Comparison of ENCODE assay signal across 23 cellular contexts in the genomic region with DNA sequence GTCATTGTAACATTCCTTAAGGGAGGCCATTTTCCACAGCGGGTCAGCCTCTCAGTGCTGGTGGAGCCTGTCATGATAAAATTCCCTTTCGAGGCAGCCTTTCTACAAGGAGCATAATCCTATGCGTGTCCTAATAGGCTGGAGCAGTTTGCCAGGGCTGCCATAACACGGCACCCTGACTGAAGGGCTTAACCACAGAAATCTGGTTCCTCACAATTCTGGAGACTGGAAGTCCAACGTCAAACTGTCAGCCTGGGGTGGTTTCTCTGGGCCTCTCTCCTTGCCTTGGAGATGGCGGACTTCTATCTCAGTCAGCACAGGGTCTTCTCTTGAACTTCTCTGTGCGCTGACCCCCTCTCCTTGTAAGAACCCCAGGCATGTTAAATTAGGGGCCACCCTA. TPM values are rescaled to one million over a fixed set of nuclear protein-coding genes. Genes with fewer than 3 reads are reported as not detected.
DNase-seq lines count a peak whose midpoint lies in the region; ATAC-seq and TF ChIP-seq lines count a peak whose summit lies in the region.
"Had no signal": no experiment of that assay in that cellular context is flagged by ENCODE, and none has a peak within 500 bp of the region (broad histone marks: within the 10 kb centered on the region; RNA-seq: fewer than 3 reads in every experiment).

No MANE protein-coding gene starts in this region.

- DNase-seq in Right ventricle myocardium inferior (ENCODE audit: missing footprints) (peak; percentile 33), heart left ventricle (no peak), left lobe of liver (ENCODE audit: low spot score) (peak; percentile 11), posterior vena cava (ENCODE audit: low spot score) (peak; percentile 59), NCI-H1930 (lab: John Stamatoyannopoulos, UW) (no peak)
- DNase-seq in stimulated activated CD4-positive, alpha-beta T cell treated with anti-CD3 and anti-CD28 coated beads, Interleukin-2, amount 100 ng/mL, for 48 hours = no peak
- DNase-seq: ACHN; BE2C; C1 segment of cervical spinal cord; CD4-positive, CD25-positive, alpha-beta regulatory T cell; CD8-positive, alpha-beta memory T cell; COR-L47; DMS 273 treated with DMSO at 0.1 percent for 48 hours; DMS53; DND-41; EL; GOT3; H7; HFFc6 had no signal

- peaks cover 0 to 35% (median 11%) of the 10 kb centered on the region in 9 donors for H3K36me3 ChIP-seq in heart left ventricle

- no peak for TF ChIP-seq POLR2A in heart left ventricle (IDR thresholded peaks at IDR 0.05)

- H3K27ac ChIP-seq in heart left ventricle = no peak overlapping the region

- peaks cover 0 to 28% (median 18%) of the 10 kb centered on the region in 12 donors for H3K4me1 ChIP-seq in heart left ventricle
- H3K4me1 ChIP-seq: BE2C had no signal

- intact Hi-C loops in Right ventricle myocardium inferior (cut with DNase I) (no loop called here), heart left ventricle (cut with DNase I) (loop anchor here in 1 of 10 donors (5.0 to 10.0 kb wide), 3 partner anchors 48 to 495 kb away; no protein-coding TSS in a partner anchor), posterior vena cava (cut with DNase I) (no loop called here)

- H3K27me3 ChIP-seq in heart left ventricle = no peaks in the 10 kb centered on the region
- H3K27me3 ChIP-seq: BE2C had no signal

- 88 to 93% (median 91%) methylated on average over 7 of the region's 7 CpGs for WGBS in heart left ventricle, 4 donors

- H3K9me3 ChIP-seq in heart left ventricle = no peaks in the 10 kb centered on the region
- H3K9me3 ChIP-seq: BE2C had no signal

- ATAC-seq in Right ventricle myocardium inferior (no peak), heart left ventricle (no peak), left lobe of liver (no peak), HG03520 (IDR thresholded peaks at IDR 0.05; ENCODE audit: unreplicated experiment) (no peak)
- ATAC-seq: GM12878, HCT116 had no signal

- no peak for TF ChIP-seq CTCF in heart left ventricle (IDR thresholded peaks at IDR 0.05)

- H3K4me3 ChIP-seq in heart left ventricle = no peak overlapping the region
- H3K4me3 ChIP-seq: GM12878 had no signal

RNA-seq across cellular contexts. Expression of gene RGL4, which starts 1.4 kb away (rescaled TPM):
- not detected for total RNA-seq in Right ventricle myocardium inferior
- under 1 TPM in 3 of 9 donors, not detected in 6; 0.21 to 0.69 (median 0.52) TPM for total RNA-seq in heart left ventricle
- under 1 TPM; 0.42 to 0.53 TPM for polyA plus RNA-seq in heart left ventricle
- total RNA-seq in left lobe of liver = not detected
- total RNA-seq in posterior vena cava = 1 to 10 TPM in 1 of 2 donors, under 1 TPM in 1; 0.24 to 1.7 TPM
- total RNA-seq: G401, H7, HFFc6 had no signal

RNA-seq across cellular contexts. Expression of gene DRICH1, which starts 57.3 kb away (rescaled TPM):
- total RNA-seq in Right ventricle myocardium inferior (not detected), heart left ventricle (under 1 TPM in 2 of 9 donors, not detected in 7; 0.32 to 0.45 TPM), left lobe of liver (0.18 TPM), posterior vena cava (under 1 TPM; 0.19 to 0.42 TPM)
- polyA plus RNA-seq in heart left ventricle = under 1 TPM in 1 of 2 donors, not detected in 1; 0.11 TPM
- total RNA-seq: CD4-positive, CD25-positive, alpha-beta regulatory T cell; G401; GM12878; H7 had no signal
- polyA plus RNA-seq: CD8-positive, alpha-beta memory T cell; GM12878 had no signal

Comparison
In these comparisons a context has a peak if more than half of its experiments do, and no peak if none do; other contexts are left out.
1. DNase-seq: peak in Right ventricle myocardium inferior (single experiment), left lobe of liver (single experiment) and posterior vena cava (single experiment); none in heart left ventricle (0 of 5), stimulated activated CD4-positive, alpha-beta T cell treated with anti-CD3 and anti-CD28 coated beads, Interleukin-2, amount 100 ng/mL, for 48 hours (0 of 2) and NCI-H1930 (0 of 2).